In the genomic region with DNA sequence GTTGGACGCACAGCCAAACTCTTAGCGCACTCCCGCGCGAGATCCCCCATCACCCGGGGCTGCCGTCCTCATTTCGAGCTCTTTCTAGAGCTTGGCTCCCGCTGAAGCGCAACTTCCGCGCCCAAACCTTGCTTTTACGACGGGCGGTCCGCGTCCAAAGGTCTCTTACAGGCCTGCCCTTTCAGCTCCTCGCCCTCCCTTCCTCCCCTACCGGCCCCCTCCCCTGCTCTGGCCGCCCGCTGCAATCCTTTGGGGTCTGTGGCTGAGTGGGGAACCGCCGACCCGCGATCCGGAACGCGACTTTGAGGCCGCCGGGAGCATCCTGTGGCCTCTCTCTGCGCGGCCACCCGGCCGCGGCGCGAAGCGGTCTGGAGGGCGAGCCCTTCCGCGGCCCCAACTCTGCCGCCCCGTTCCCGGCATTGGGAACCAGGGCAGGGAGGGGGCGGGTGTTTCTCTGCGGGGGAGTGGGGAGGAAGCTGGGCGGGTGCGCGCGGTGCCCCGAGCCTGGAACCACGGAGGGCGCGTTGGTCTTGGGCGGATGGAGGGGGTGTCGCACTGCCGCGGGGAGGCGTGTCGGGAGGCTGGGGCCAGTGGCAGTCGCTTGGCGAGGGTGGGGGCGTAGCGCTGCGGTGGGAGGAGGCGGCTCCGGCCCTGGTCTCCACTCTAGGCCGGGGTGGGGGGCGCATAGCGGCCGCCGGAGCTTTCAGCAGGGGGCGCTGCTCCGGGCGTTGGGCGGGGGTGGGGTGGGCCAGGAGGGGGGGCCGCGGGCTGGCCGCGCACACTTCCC, we compare ENCODE assay signal across 8 cellular contexts. TPM values are rescaled to one million over a fixed set of nuclear protein-coding genes. Genes with fewer than 3 reads are reported as not detected.
DNase-seq lines count a peak whose midpoint lies in the region; ATAC-seq and TF ChIP-seq lines count a peak whose summit lies in the region.
"Had no signal": no experiment of that assay in that cellular context is flagged by ENCODE, and none has a peak within 500 bp of the region (broad histone marks: within the 10 kb centered on the region; RNA-seq: fewer than 3 reads in every experiment).

A gene (plus strand): TSS at position 781 of the 787 bp plus-strand sequence. CDS start 96 bp downstream, outside the sequence.

- no peaks in the 10 kb centered on the region for H3K36me3 ChIP-seq in HUES6 (ENCODE audit: control insufficient read depth, insufficient read depth, low read length)
- no peaks in the 10 kb centered on the region for H3K36me3 ChIP-seq in body of pancreas (replicated peaks in 1 of 2; ENCODE audit: insufficient read depth in 1 of 2, low read depth in 2 of 2)
- no peaks in the 10 kb centered on the region for H3K36me3 ChIP-seq in subcutaneous abdominal adipose tissue (ENCODE audit: control insufficient read depth in 5 of 5, insufficient read depth in 5 of 5, low read length in 5 of 5)

- 1 to 2% methylated on average over 16 to 64 of the region's 80 CpGs for WGBS in body of pancreas, 2 donors

- peaks cover 96% of the 10 kb centered on the region for H3K27me3 ChIP-seq in HUES6 (ENCODE audit: control insufficient read depth, insufficient read depth, low read length)
- peaks cover 0 to 22% of the 10 kb centered on the region in 2 donors for H3K27me3 ChIP-seq in body of pancreas
- peaks cover 55 to 89% (median 87%) of the 10 kb centered on the region in 5 donors for H3K27me3 ChIP-seq in subcutaneous abdominal adipose tissue (ENCODE audit: control insufficient read depth in 5 of 5, insufficient read depth in 4 of 5, low read length in 5 of 5)

- intact Hi-C loops in body of pancreas (cut with DNase I), result no loop called here

- TF ChIP-seq CTCF in GM12875 (IDR thresholded peaks at IDR 0.05; ENCODE audit: borderline replicate concordance, insufficient read depth, low read depth, low read length), result peak; percentile 46
- TF ChIP-seq CTCF in body of pancreas (IDR thresholded peaks at IDR 0.05), result peak in 2 of 7 experiments; percentile 18 to 22

- ATAC-seq in body of pancreas (peak; percentile 36), left lobe of liver (peak; percentile 73), HG03439 (IDR thresholded peaks at IDR 0.05; ENCODE audit: unreplicated experiment) (no peak)

- no peak for TF ChIP-seq POLR2A in body of pancreas (IDR thresholded peaks at IDR 0.05)

- H3K27ac ChIP-seq in HUES6 (ENCODE audit: low read depth, low read length) (no peak within 1 kb of the TSS), body of pancreas (peak within 1 kb of the TSS in 1 of 4 donors; percentile 38), subcutaneous abdominal adipose tissue (ENCODE audit: low read depth, low read length) (no peak within 1 kb of the TSS)

- H3K9ac ChIP-seq in HUES6 (ENCODE audit: low read length) (no peak within 1 kb of the TSS), subcutaneous abdominal adipose tissue (ENCODE audit: low read length in 5 of 5) (no peak within 1 kb of the TSS)

- no peaks in the 10 kb centered on the region for H3K9me3 ChIP-seq in HUES6 (ENCODE audit: control insufficient read depth, insufficient read depth, low read depth, low read length)
- no peaks in the 10 kb centered on the region for H3K9me3 ChIP-seq in body of pancreas
- no peaks in the 10 kb centered on the region for H3K9me3 ChIP-seq in subcutaneous abdominal adipose tissue (ENCODE audit: control insufficient read depth in 5 of 5, low read length in 5 of 5)

- DNase-seq in body of pancreas, result peak in 2 of 4 donors; percentile 55 to 67
- peak; percentile 82 for DNase-seq in left lobe of liver (ENCODE audit: low spot score)
- no peak for DNase-seq in pons (ENCODE audit: low spot score)

- H3K4me3 ChIP-seq in GM12875 (ENCODE audit: low read depth, low read length) (peak within 1 kb of the TSS; percentile 45), HUES6 (ENCODE audit: low read depth, low read length) (peak within 1 kb of the TSS; percentile 70), body of pancreas (no peak within 1 kb of the TSS), subcutaneous abdominal adipose tissue (ENCODE audit: low read depth in 1 of 5, low read length in 5 of 5) (peak within 1 kb of the TSS in 4 of 5 donors; percentile 39 to 64 (median 54))

- H3K4me1 ChIP-seq in HUES6 (ENCODE audit: control insufficient read depth, insufficient read depth, low read length), result peaks cover 10% of the 10 kb centered on the region
- H3K4me1 ChIP-seq in body of pancreas, result peaks cover 24% of the 10 kb centered on the region
- H3K4me1 ChIP-seq in subcutaneous abdominal adipose tissue (ENCODE audit: control insufficient read depth in 5 of 5, insufficient read depth in 5 of 5, low read length in 5 of 5), result peaks cover 0 to 44% (median 35%) of the 10 kb centered on the region in 5 donors

RNA-seq across cellular contexts. Expression of the gene that starts here (rescaled TPM):
- total RNA-seq in body of pancreas (1 to 10 TPM; 2.0 to 7.3 TPM), left lobe of liver (3.5 TPM)
- total RNA-seq: activated CD8-positive, alpha-beta memory T cell treated with anti-CD3 and anti-CD28 coated beads for 36 hours had no signal

Comparison
In these comparisons a context has a peak if more than half of its experiments do, and no peak if none do; other contexts are left out.
1. H3K4me3 ChIP-seq: peak in GM12875 (single experiment), HUES6 (single experiment) and subcutaneous abdominal adipose tissue (4 of 5); none in body of pancreas (0 of 2).